In the genomic region with DNA sequence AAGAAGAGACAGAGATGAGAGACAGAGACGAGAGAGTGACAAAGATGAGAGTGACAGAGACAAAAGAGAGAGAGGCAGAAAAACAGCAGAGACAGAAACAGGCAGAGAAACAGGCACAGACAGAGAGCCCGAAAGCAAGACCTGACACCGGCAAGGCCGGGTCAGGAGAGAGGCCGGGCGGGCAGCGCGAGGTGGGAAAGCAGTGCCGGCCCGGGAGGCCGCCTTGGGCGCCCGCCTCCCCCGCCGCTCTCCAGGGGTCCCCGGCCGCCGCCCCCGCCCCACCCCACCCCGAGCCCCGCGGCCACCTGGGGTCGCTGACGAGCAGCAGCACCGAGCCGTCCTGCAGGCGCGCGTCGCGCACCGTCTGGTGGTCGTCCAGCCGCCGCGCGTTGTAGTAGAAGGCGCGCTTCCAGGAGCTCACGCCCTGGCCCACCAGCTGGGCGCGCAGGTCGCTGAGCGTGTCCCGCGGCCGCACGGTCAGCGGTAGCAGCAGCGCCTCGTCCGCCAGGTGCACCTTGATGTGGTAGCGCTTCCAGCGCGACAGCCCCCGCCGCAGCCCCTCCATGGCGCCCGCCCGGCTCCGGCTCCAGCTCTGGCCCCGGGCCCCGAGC, we compare ENCODE assay signal across 14 cellular contexts. TPM values are rescaled to one million over a fixed set of nuclear protein-coding genes. Genes with fewer than 3 reads are reported as not detected.
A peak's percentile ranks its signal among the peaks of the same experiment; 100 is the strongest.
DNase-seq lines count a peak whose midpoint lies in the region; ATAC-seq and TF ChIP-seq lines count a peak whose summit lies in the region.
"Had no signal": no experiment of that assay in that cellular context is flagged by ENCODE, and none has a peak within 500 bp of the region (broad histone marks: within the 10 kb centered on the region; RNA-seq: fewer than 3 reads in every experiment).

A gene (minus strand): TSS at position 594 of the 611 bp plus-strand sequence.

- no peaks in the 10 kb centered on the region for H3K4me1 ChIP-seq in iPS-15b (ENCODE audit: control insufficient read depth, insufficient read depth, low read length)

- no peaks in the 10 kb centered on the region for H3K36me3 ChIP-seq in iPS-15b (ENCODE audit: control insufficient read depth, insufficient read depth, low read length)

- H3K27me3 Mint-ChIP-seq in WTC11 (ENCODE audit: low read depth): peaks cover 16% of the 10 kb centered on the region

- ATAC-seq in WTC11: peak; percentile 81
- no peak for ATAC-seq in HG03045 (IDR thresholded peaks at IDR 0.05; ENCODE audit: unreplicated experiment)
- no peak for ATAC-seq in stimulated activated effector memory CD8-positive, alpha-beta T cell treated with anti-CD3 and anti-CD28 coated beads, Interleukin-12 subunit alpha, Interleukin-12 subunit beta, amount 100 ng/mL, for 72 hours

- H3K27ac Mint-ChIP-seq in WTC11: no peak within 1 kb of the TSS
- H3K27ac Mint-ChIP-seq in stimulated activated effector memory CD8-positive, alpha-beta T cell treated with anti-CD3 and anti-CD28 coated beads, Interleukin-12 subunit alpha, Interleukin-12 subunit beta, amount 100 ng/mL, for 72 hours: no peak within 1 kb of the TSS

- no peaks in the 10 kb centered on the region for H3K9me3 ChIP-seq in iPS-15b (ENCODE audit: control insufficient read depth, insufficient read depth, low read length)

- DNase-seq in NCI-H146 (lab: John Stamatoyannopoulos, UW): peak; percentile 45
- DNase-seq in NCI-H146 treated with DMSO at 0.1 percent for 48 hours (lab: John Stamatoyannopoulos, UW; ENCODE audit: unreplicated experiment): no peak
- DNase-seq in WTC11 (ENCODE audit: low spot score): peak; percentile 64
- DNase-seq in retinal pigment epithelial cell (ENCODE audit: low read depth): no peak
- no peak for DNase-seq in stimulated activated effector memory CD8-positive, alpha-beta T cell treated with anti-CD3 and anti-CD28 coated beads, Interleukin-12 subunit alpha, Interleukin-12 subunit beta, amount 100 ng/mL, for 72 hours (ENCODE audit: low spot score in 2 of 2)
- no peak for DNase-seq in COLO829 (ENCODE audit: low spot score)
- DNase-seq: ACHN; activated CD4-positive, alpha-beta T cell treated with anti-CD3 and anti-CD28 coated beads for 4 hours; activated effector memory CD4-positive, alpha-beta T cell treated with anti-CD3 and anti-CD28 coated beads, Interleukin-2, amount 50 U/mL, for 16 hours; NCI-H1436; SHP77 had no signal

- H3K27me3 ChIP-seq in iPS-15b (ENCODE audit: control insufficient read depth, insufficient read depth, low read length): peaks cover 17% of the 10 kb centered on the region

- H3K36me3 Mint-ChIP-seq in WTC11: no peaks in the 10 kb centered on the region
- no peaks in the 10 kb centered on the region for H3K36me3 Mint-ChIP-seq in stimulated activated effector memory CD8-positive, alpha-beta T cell treated with anti-CD3 and anti-CD28 coated beads, Interleukin-12 subunit alpha, Interleukin-12 subunit beta, amount 100 ng/mL, for 72 hours

- no peak within 1 kb of the TSS for H3K9ac ChIP-seq in iPS-15b (ENCODE audit: low read depth, low read length)

- POLR2A ChIA-PET in WTC11 (lab: Charles Lee): no interaction called here

- TF ChIP-seq CTCF in WTC11 (IDR thresholded peaks at IDR 0.05) (no peak), retinal pigment epithelial cell (conservative IDR thresholded peaks at IDR 0.05; ENCODE audit: low read depth, low read length) (peak; percentile 15)

- peak within 1 kb of the TSS; percentile 41 for H3K4me3 ChIP-seq in iPS-15b (ENCODE audit: low read depth, low read length)
- no peak within 1 kb of the TSS for H3K4me3 ChIP-seq in retinal pigment epithelial cell (ENCODE audit: low read length)

- no peaks in the 10 kb centered on the region for H3K4me1 Mint-ChIP-seq in WTC11
- H3K4me1 Mint-ChIP-seq in stimulated activated effector memory CD8-positive, alpha-beta T cell treated with anti-CD3 and anti-CD28 coated beads, Interleukin-12 subunit alpha, Interleukin-12 subunit beta, amount 100 ng/mL, for 72 hours: no peaks in the 10 kb centered on the region

- CTCF ChIA-PET in WTC11 (lab: Charles Lee): interaction anchor here (0.6 to 1.6 kb wide), 26 partner anchors 8 to 970 kb away, joined by 3 to 23 read pairs (median 4); a partner anchor contains a TSS

- H3K9me3 Mint-ChIP-seq in WTC11: peaks cover 13% of the 10 kb centered on the region; the same call in 1 of the 2 replicates
- no peaks in the 10 kb centered on the region for H3K9me3 Mint-ChIP-seq in stimulated activated effector memory CD8-positive, alpha-beta T cell treated with anti-CD3 and anti-CD28 coated beads, Interleukin-12 subunit alpha, Interleukin-12 subunit beta, amount 100 ng/mL, for 72 hours

- peak within 1 kb of the TSS; percentile 52 for H3K4me3 Mint-ChIP-seq in WTC11
- no peak within 1 kb of the TSS for H3K4me3 Mint-ChIP-seq in stimulated activated effector memory CD8-positive, alpha-beta T cell treated with anti-CD3 and anti-CD28 coated beads, Interleukin-12 subunit alpha, Interleukin-12 subunit beta, amount 100 ng/mL, for 72 hours

TF ChIP-seq in WTC11, 78 proteins besides CTCF, POLR2A, EP300 and RAD21:
- TF ChIP-seq ZNF232 (CRISPR knock-in tag; IDR thresholded peaks at IDR 0.05): no peak
- TF ChIP-seq SMAD3 (CRISPR knock-in tag; IDR thresholded peaks at IDR 0.05; ENCODE audit: borderline replicate concordance): no peak
- no peak for TF ChIP-seq IRF2 (CRISPR knock-in tag; IDR thresholded peaks at IDR 0.05; ENCODE audit: borderline replicate concordance, low read depth)
- 0 out of 2 replicates have a peak, but pooled peaks have one; percentile 46 for TF ChIP-seq NR3C1 (CRISPR knock-in tag; conservative IDR thresholded peaks at IDR 0.05; ENCODE audit: low read depth)
- TF ChIP-seq, protein P1, sequence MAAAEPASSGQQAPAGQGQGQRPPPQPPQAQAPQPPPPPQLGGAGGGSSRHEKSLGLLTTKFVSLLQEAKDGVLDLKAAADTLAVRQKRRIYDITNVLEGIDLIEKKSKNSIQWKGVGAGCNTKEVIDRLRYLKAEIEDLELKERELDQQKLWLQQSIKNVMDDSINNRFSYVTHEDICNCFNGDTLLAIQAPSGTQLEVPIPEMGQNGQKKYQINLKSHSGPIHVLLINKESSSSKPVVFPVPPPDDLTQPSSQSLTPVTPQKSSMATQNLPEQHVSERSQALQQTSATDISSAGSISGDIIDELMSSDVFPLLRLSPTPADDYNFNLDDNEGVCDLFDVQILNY (CRISPR knock-in tag; IDR thresholded peaks at IDR 0.05): 0 out of 2 replicates have a peak, but pooled peaks have one; percentile 27
- TF ChIP-seq GABPB1 (CRISPR knock-in tag; IDR thresholded peaks at IDR 0.05): no peak
- 0 out of 2 replicates have a peak, but pooled peaks have one; percentile 28 for TF ChIP-seq FOXK1 (CRISPR knock-in tag; IDR thresholded peaks at IDR 0.05)
- no peak for TF ChIP-seq SOX15 (CRISPR knock-in tag; IDR thresholded peaks at IDR 0.05)
- TF ChIP-seq CBFB (CRISPR knock-in tag; IDR thresholded peaks at IDR 0.05; ENCODE audit: low read depth): no peak

RNA-seq across cellular contexts. Expression of the gene that starts here (rescaled TPM):
- 0.60 to 0.85 TPM (median 0.76 TPM) in 3 replicates for total RNA-seq in WTC11 (2021)
- total RNA-seq: renal cortical epithelial cell had no signal

Comparison
In these comparisons a context has a peak if more than half of its experiments do, and no peak if none do; other contexts are left out.
1. Peak in DNase-seq and ATAC-seq in WTC11; RNA of the gene not detected or under 1 TPM.